Comparison of ENCODE assay signal across 18 cellular contexts in the genomic region with DNA sequence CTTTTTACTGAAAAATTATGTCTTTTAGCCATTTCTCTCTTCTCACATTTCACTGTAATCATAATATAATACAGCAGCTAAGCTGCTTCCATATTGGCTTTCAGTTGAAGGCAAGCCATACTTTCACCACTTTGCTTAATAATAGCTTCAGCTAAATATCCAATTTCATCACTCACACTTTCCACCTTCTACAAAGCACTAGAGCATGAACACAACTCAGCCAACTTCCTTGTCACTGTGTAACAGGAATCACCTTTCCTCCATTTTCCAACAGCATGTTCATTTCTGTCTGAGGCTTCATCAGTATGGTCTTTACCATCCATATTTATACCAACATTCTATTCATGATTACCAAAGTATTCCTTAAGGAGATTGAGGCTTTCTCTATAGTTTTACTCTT.
DNase-seq lines count a peak whose midpoint lies in the region; TF ChIP-seq lines count a peak whose summit lies in the region.
"Had no signal": no experiment of that assay in that cellular context is flagged by ENCODE, and none has a peak within 500 bp of the region (broad histone marks: within the 10 kb centered on the region; RNA-seq: fewer than 3 reads in every experiment).

No MANE protein-coding gene starts in this region.

- H3K27ac ChIP-seq in dorsolateral prefrontal cortex, result no peak overlapping the region
- H3K27ac ChIP-seq: 22Rv1, BLaER1, C4-2B, GM23248 had no signal

- peak; percentile 11 for DNase-seq in NCI-H2029 (lab: John Stamatoyannopoulos, UW)
- no peak for DNase-seq in NCI-H2029 treated with DMSO at 0.1 percent for 48 hours (lab: John Stamatoyannopoulos, UW)
- peak; percentile 67 for DNase-seq in NCI-H2171 treated with DMSO at 0.1 percent for 48 hours (lab: John Stamatoyannopoulos, UW)
- DNase-seq in NCI-H2171 (lab: John Stamatoyannopoulos, UW), result no peak
- peak; percentile 51 for DNase-seq in kidney tubule cell (ENCODE audit: low spot score)
- no peak for DNase-seq in T1000 (lab: John Stamatoyannopoulos, UW)
- DNase-seq in dorsolateral prefrontal cortex, result no peak
- DNase-seq: Caco-2; CD4-positive, CD25-positive, alpha-beta regulatory T cell; CD8-positive, alpha-beta T cell; DMS153; DND-41; GM23248; H7; HCEC 1CT had no signal

- no peaks in the 10 kb centered on the region for H3K27me3 ChIP-seq in dorsolateral prefrontal cortex
- H3K27me3 ChIP-seq: BLaER1 had no signal

- no peak overlapping the region for H3K4me3 ChIP-seq in dorsolateral prefrontal cortex
- H3K4me3 ChIP-seq: BLaER1, GM23248 had no signal

- intact Hi-C loops in dorsolateral prefrontal cortex (cut with DNase I), result no loop called here

- no peak for TF ChIP-seq CTCF in dorsolateral prefrontal cortex (IDR thresholded peaks at IDR 0.05 in 54 of 56, conservative IDR thresholded peaks at IDR 0.05 in 2 of 56; ENCODE audit: low read depth in 1 of 56, partially characterized antibody in 56 of 56)

Comparison
In these comparisons a context has a peak if more than half of its experiments do, and no peak if none do; other contexts are left out.
1. DNase-seq: peak in NCI-H2029 (single experiment), NCI-H2171 treated with DMSO at 0.1 percent for 48 hours (single experiment) and kidney tubule cell (single experiment); none in NCI-H2029 treated with DMSO at 0.1 percent for 48 hours (single experiment), NCI-H2171 (single experiment), T1000 (single experiment) and dorsolateral prefrontal cortex (0 of 10).